In genomic region chr1:155070392-155070700, GRCh38 we compare ENCODE assay signal across 8 cellular contexts. TPM values are rescaled to one million over a fixed set of nuclear protein-coding genes. Genes with fewer than 3 reads are reported as not detected.
DNase-seq lines count a peak whose midpoint lies in the region; TF ChIP-seq lines count a peak whose summit lies in the region.

No MANE protein-coding gene starts in this region.

- no peaks in the 10 kb centered on the region for H3K9me3 Mint-ChIP-seq in neural progenitor cell

- peaks cover 14% of the 10 kb centered on the region for H3K27me3 Mint-ChIP-seq in neural progenitor cell (ENCODE audit: insufficient read depth, low read depth)

- H4K20me1 ChIP-seq in BLaER1: peaks cover 19% of the 10 kb centered on the region
- H4K20me1 ChIP-seq in neural progenitor cell (ENCODE audit: low read depth): peaks cover 24% of the 10 kb centered on the region

- CTCF ChIA-PET in GM10248 (lab: Yijun Ruan, JAX): interaction anchor here (0.7 to 5.6 kb wide), 9 partner anchors 9 to 103 kb away, joined by 3 to 48 read pairs (median 5); partner anchors contain the start of genes ADAM15, EFNA3 and KRTCAP2

- peaks cover 41% of the 10 kb centered on the region for H3K4me1 Mint-ChIP-seq in neural progenitor cell

- H3K9ac ChIP-seq in BLaER1 (peak overlapping the region; percentile 77), NT2/D1 (ENCODE audit: insufficient read length, low read depth) (peak overlapping the region; percentile 29), neural progenitor cell (no peak overlapping the region)

- H3K36me3 ChIP-seq in BLaER1 (peaks cover 36% of the 10 kb centered on the region), NT2/D1 (ENCODE audit: insufficient read depth, insufficient read length, low read length) (peaks cover 39% of the 10 kb centered on the region), neural progenitor cell (no peaks in the 10 kb centered on the region)

- peaks cover 40% of the 10 kb centered on the region for H3F3A ChIP-seq in neural progenitor cell (ENCODE audit: low read depth)

- H3K27ac ChIP-seq in BLaER1: peak overlapping the region; percentile 93
- H3K27ac ChIP-seq in neural progenitor cell: no peak overlapping the region

- no peak overlapping the region for H3K27ac Mint-ChIP-seq in neural progenitor cell

- DNase-seq in NT2/D1 (ENCODE audit: low read depth, low spot score) (no peak), epithelial cell of esophagus (ENCODE audit: low read depth) (no peak), neural progenitor cell (ENCODE audit: low spot score) (no peak), NCI-H82 treated with DMSO at 0.1 percent for 48 hours (lab: John Stamatoyannopoulos, UW; ENCODE audit: unreplicated experiment) (no peak), DMS53 (lab: John Stamatoyannopoulos, UW) (no peak), GM10248 (ENCODE audit: extremely low spot score) (no peak), HuH-7.5 (ENCODE audit: low spot score) (no peak)

- no peak overlapping the region for H2AFZ ChIP-seq in neural progenitor cell (replicated peaks)

- H3K4me3 ChIP-seq in BLaER1 (peak overlapping the region; percentile 62), NT2/D1 (ENCODE audit: insufficient read length, low read depth) (no peak overlapping the region), epithelial cell of esophagus (ENCODE audit: low read length) (peak overlapping the region; percentile 39), neural progenitor cell (peak overlapping the region; percentile 43)

- H3K79me2 ChIP-seq in neural progenitor cell (ENCODE audit: low read depth): no peaks in the 10 kb centered on the region

- H3K9me3 ChIP-seq in BLaER1 (no peaks in the 10 kb centered on the region), NT2/D1 (ENCODE audit: insufficient read depth, low read length) (no peaks in the 10 kb centered on the region), neural progenitor cell (ENCODE audit: low read depth) (no peaks in the 10 kb centered on the region)

- H3K27me3 ChIP-seq in BLaER1 (no peaks in the 10 kb centered on the region), NT2/D1 (ENCODE audit: insufficient read depth, insufficient read length) (no peaks in the 10 kb centered on the region), neural progenitor cell (peaks cover 50% of the 10 kb centered on the region)

- H3K4me2 ChIP-seq in BLaER1: peak overlapping the region; percentile 100
- peak overlapping the region; percentile 75 for H3K4me2 ChIP-seq in neural progenitor cell

- H3K36me3 Mint-ChIP-seq in neural progenitor cell: peaks cover 9% of the 10 kb centered on the region

- H3K4me3 Mint-ChIP-seq in neural progenitor cell: peak overlapping the region; percentile 67

- TF ChIP-seq CTCF in epithelial cell of esophagus (IDR thresholded peaks at IDR 0.05; ENCODE audit: insufficient read depth, low read depth, low read length, missing control alignments): no peak
- no peak for TF ChIP-seq CTCF in neural progenitor cell (IDR thresholded peaks at IDR 0.05)
- no peak for TF ChIP-seq CTCF in GM10248 (IDR thresholded peaks at IDR 0.05; ENCODE audit: control extremely low read depth, extremely low read depth, low read depth, missing control alignments)

- peaks cover 100% of the 10 kb centered on the region for H3K4me1 ChIP-seq in BLaER1
- H3K4me1 ChIP-seq in NT2/D1 (ENCODE audit: insufficient read depth, insufficient read length): peaks cover 45% of the 10 kb centered on the region
- H3K4me1 ChIP-seq in neural progenitor cell: peaks cover 19% of the 10 kb centered on the region

- POLR2A ChIA-PET in GM10248 (lab: Yijun Ruan, JAX): interaction anchor here (0.5 kb wide), 1 partner anchor 13 kb away, joined by 4 read pairs; no protein-coding TSS in a partner anchor

RNA-seq across cellular contexts. Expression of gene EFNA4, which starts 6.8 kb away (rescaled TPM):
- total RNA-seq in neural progenitor cell (ENCODE audit: low replicate concordance): 10.7 and 18.4 TPM in 2 replicates

RNA-seq across cellular contexts. Expression of gene EFNA3, which starts 8.3 kb away (rescaled TPM):
- 4.0 and 9.6 TPM in 2 replicates for total RNA-seq in neural progenitor cell (ENCODE audit: low replicate concordance)

RNA-seq across cellular contexts. Expression of gene ADAM15, which starts 19.2 kb away (rescaled TPM):
- 15.7 and 44.9 TPM in 2 replicates for total RNA-seq in neural progenitor cell (ENCODE audit: low replicate concordance)

RNA-seq across cellular contexts. Expression of gene DCST1, which starts 36.7 kb away (rescaled TPM):
- not detected in 2 replicates for total RNA-seq in neural progenitor cell (ENCODE audit: low replicate concordance)

RNA-seq across cellular contexts. Expression of gene DCST2, which starts 36.8 kb away (rescaled TPM):
- 1.8 and 2.0 TPM in 2 replicates for total RNA-seq in neural progenitor cell (ENCODE audit: low replicate concordance)
